ENCODE assay signal across 22 cellular contexts in genomic region chr2:215952860-215953637, GRCh38.
"Had no signal": no experiment of that assay in that cellular context is flagged by ENCODE, and none has a peak within 500 bp of the region (broad histone marks: within the 10 kb centered on the region; RNA-seq: fewer than 3 reads in every experiment).

No MANE protein-coding gene starts in this region.

- H3K27me3 ChIP-seq: esophagus squamous epithelium, foreskin keratinocyte, hepatocyte, sigmoid colon, tibial artery, upper lobe of right lung, vagina had no signal

- H3K36me3 ChIP-seq: sigmoid colon, tibial artery, upper lobe of right lung, vagina had no signal

- H3K4me3 Mint-ChIP-seq: dendritic cell treated with granulocyte-macrophage colony-stimulating factor and Interleukin-4, amounts not matched to agents 40 ng/mL and 50 ng/mL, for 4 days; effector memory CD8-positive, alpha-beta T cell; natural killer cell; neural crest cell had no signal

- H3K27me3 Mint-ChIP-seq: dendritic cell treated with granulocyte-macrophage colony-stimulating factor and Interleukin-4, amounts not matched to agents 40 ng/mL and 50 ng/mL, for 4 days; effector memory CD8-positive, alpha-beta T cell had no signal

- H3K9me3 ChIP-seq: esophagus squamous epithelium, mucosa of descending colon, sigmoid colon, tibial artery, upper lobe of right lung, vagina had no signal

- H3K4me1 Mint-ChIP-seq: natural killer cell had no signal

- H3K36me3 Mint-ChIP-seq: natural killer cell had no signal

- H3K9me3 Mint-ChIP-seq: dendritic cell treated with granulocyte-macrophage colony-stimulating factor and Interleukin-4, amounts not matched to agents 40 ng/mL and 50 ng/mL, for 4 days; effector memory CD8-positive, alpha-beta T cell; natural killer cell; neural crest cell had no signal

- H3K4me3 ChIP-seq: esophagus squamous epithelium, hepatocyte, mucosa of descending colon, sigmoid colon, skin epidermis, tibial artery, upper lobe of right lung, vagina had no signal

- ATAC-seq: effector memory CD8-positive, alpha-beta T cell; foreskin keratinocyte; mucosa of descending colon; natural killer cell; stimulated activated naive CD8-positive, alpha-beta T cell treated with anti-CD3 and anti-CD28 coated beads, Interleukin-15, Interleukin-2, amounts not matched to agents 100 U/mL and 50 U/mL, for 24 hours; upper lobe of right lung had no signal

- H3K4me2 ChIP-seq: hepatocyte had no signal

- H3K79me2 ChIP-seq: hepatocyte had no signal

- H3K27ac ChIP-seq: epithelial cell of prostate, esophagus squamous epithelium, foreskin keratinocyte, hepatocyte, sigmoid colon, skin epidermis, tibial artery, upper lobe of right lung, vagina had no signal

- H3K4me1 ChIP-seq: esophagus squamous epithelium, foreskin keratinocyte, sigmoid colon, tibial artery, upper lobe of right lung, vagina had no signal

- H3K27ac Mint-ChIP-seq: dendritic cell treated with granulocyte-macrophage colony-stimulating factor and Interleukin-4, amounts not matched to agents 40 ng/mL and 50 ng/mL, for 4 days; natural killer cell had no signal

- H2AFZ ChIP-seq: hepatocyte had no signal

- DNase-seq: effector memory CD8-positive, alpha-beta T cell; esophagus squamous epithelium; foreskin keratinocyte; head of caudate nucleus; kidney; left cardiac atrium; mammary epithelial cell; mucosa of descending colon; natural killer cell; posterior cingulate gyrus; sigmoid colon; stimulated activated CD4-positive, alpha-beta T cell treated with anti-CD3 and anti-CD28 coated beads, Interleukin-12 subunit alpha, Interleukin-12 subunit beta, amount 100 ng/mL, for 4 hours; stimulated activated CD4-positive, alpha-beta T cell treated with anti-CD3 and anti-CD28 coated beads, Interleukin-2, amount 100 ng/mL, for 48 hours; stimulated activated naive CD8-positive, alpha-beta T cell treated with anti-CD3 and anti-CD28 coated beads, Interleukin-15, Interleukin-2, amounts not matched to agents 100 U/mL and 50 U/mL, for 24 hours; tibial artery; upper lobe of right lung had no signal
